1 cellular context compared by ENCODE assay signal in genomic region chr22:27935897-27936296, GRCh38.
TF ChIP-seq lines count a peak whose summit lies in the region.

No MANE protein-coding gene starts in this region.

TF ChIP-seq in HEK293, 187 proteins besides CTCF, POLR2A, EP300 and RAD21 (continued from another document):
- 0 out of 2 replicates have a peak, but pooled peaks have one; percentile 10 for TF ChIP-seq ZBTB44 (tag by site-specific recombination; IDR thresholded peaks at IDR 0.05)
- no peak for TF ChIP-seq ZNF202 (tag by site-specific recombination; IDR thresholded peaks at IDR 0.05; ENCODE audit: borderline replicate concordance)
- TF ChIP-seq EGR2 (tag by site-specific recombination; IDR thresholded peaks at IDR 0.05; ENCODE audit: low read depth): no peak
- TF ChIP-seq ZNF624 (tag by site-specific recombination; IDR thresholded peaks at IDR 0.05): no peak
- TF ChIP-seq ZNF311 (tag by site-specific recombination; IDR thresholded peaks at IDR 0.05; ENCODE audit: borderline replicate concordance): no peak
- no peak for TF ChIP-seq ZBTB17 (tag by site-specific recombination; IDR thresholded peaks at IDR 0.05)
- TF ChIP-seq SCRT1 (tag by site-specific recombination; IDR thresholded peaks at IDR 0.05; ENCODE audit: borderline replicate concordance): no peak
- peak; percentile 89 for TF ChIP-seq ZNF18 (tag by site-specific recombination; IDR thresholded peaks at IDR 0.05)
- TF ChIP-seq ZNF366 (tag by site-specific recombination; conservative IDR thresholded peaks at IDR 0.05): no peak
- TF ChIP-seq OSR2 (tag by site-specific recombination; IDR thresholded peaks at IDR 0.05): peak; percentile 96
- no peak for TF ChIP-seq KLF17 (tag by site-specific recombination; IDR thresholded peaks at IDR 0.05)
- peak; percentile 49; the same call in 1 of the 2 replicates for TF ChIP-seq ZNF580 (tag by site-specific recombination; IDR thresholded peaks at IDR 0.05)
- no peak for TF ChIP-seq ZFP69B (tag by site-specific recombination; IDR thresholded peaks at IDR 0.05)
- TF ChIP-seq ZFP37 (tag by site-specific recombination; IDR thresholded peaks at IDR 0.05): no peak
- TF ChIP-seq WT1 (tag by site-specific recombination; IDR thresholded peaks at IDR 0.05): no peak
